In the genomic region with DNA sequence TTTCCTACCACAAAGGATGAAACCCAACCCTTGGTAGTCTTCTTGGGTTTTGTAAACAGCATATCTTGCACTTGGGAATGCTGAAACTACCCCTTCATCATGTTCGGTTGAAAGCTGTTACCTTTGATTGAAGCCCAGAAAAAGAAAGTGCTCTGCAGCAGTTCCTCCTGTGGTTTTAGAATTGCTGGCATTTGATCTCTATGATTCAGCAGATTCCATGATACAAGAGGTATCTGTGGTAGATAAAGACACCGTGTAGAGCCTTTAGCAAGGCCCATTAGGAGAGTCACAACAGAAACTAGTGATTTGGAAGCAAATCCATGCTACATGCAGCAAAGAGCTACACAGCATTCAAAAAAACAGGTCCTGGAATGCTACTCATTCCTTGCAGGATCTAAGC, we compare ENCODE assay signal across 18 cellular contexts.
DNase-seq lines count a peak whose midpoint lies in the region; ATAC-seq and TF ChIP-seq lines count a peak whose summit lies in the region.
"Had no signal": no experiment of that assay in that cellular context is flagged by ENCODE, and none has a peak within 500 bp of the region (broad histone marks: within the 10 kb centered on the region; RNA-seq: fewer than 3 reads in every experiment).

No MANE protein-coding gene starts in this region.

- H3K36me3 ChIP-seq in PC-3 (ENCODE audit: low read depth, low read length), result no peaks in the 10 kb centered on the region
- H3K36me3 ChIP-seq: neutrophil, spleen, vagina had no signal

- H3K4me3 ChIP-seq in Jurkat, Clone E6-1 (ENCODE audit: low read length), result peak overlapping the region; percentile 1
- H3K4me3 ChIP-seq in PC-3 (ENCODE audit: low read length) (no peak overlapping the region), fibroblast of the aortic adventitia (ENCODE audit: low read depth, low read length) (no peak overlapping the region)
- H3K4me3 ChIP-seq: spleen, vagina had no signal

- POLR2A ChIA-PET in PC-3 (lab: Charles Lee; ENCODE audit: unreplicated experiment), result no interaction called here

- H4K20me1 ChIP-seq in PC-3 (ENCODE audit: low read length), result no peaks in the 10 kb centered on the region

- no peak overlapping the region for H3K9ac ChIP-seq in PC-3 (ENCODE audit: low read length)

- no peak overlapping the region for H3K4me2 ChIP-seq in PC-3 (ENCODE audit: low read length)

- no peaks in the 10 kb centered on the region for H3K79me2 ChIP-seq in PC-3 (ENCODE audit: low read length)

- peaks cover 7% of the 10 kb centered on the region; the same call in 1 of the 2 replicates for H3K4me1 ChIP-seq in PC-3 (ENCODE audit: insufficient read depth, low read length)
- H3K4me1 ChIP-seq: spleen, vagina had no signal

- no peaks in the 10 kb centered on the region for H3K27me3 ChIP-seq in PC-3 (ENCODE audit: low read length)
- H3K27me3 ChIP-seq: neutrophil, spleen, vagina had no signal

- no peak overlapping the region for H2AFZ ChIP-seq in PC-3 (ENCODE audit: low read length)

- no peak overlapping the region for H3K27ac ChIP-seq in PC-3 (ENCODE audit: low read length)
- H3K27ac ChIP-seq: neutrophil, spleen, vagina had no signal

- DNase-seq in A172 (ENCODE audit: low spot score) (peak; percentile 68), PC-3 (peak; percentile 38), fibroblast of the aortic adventitia (ENCODE audit: low read depth) (peak; percentile 11), hypothalamus (lab: John Stamatoyannopoulos, UW) (no peak), GM19240 (ENCODE audit: insufficient read length, low spot score) (no peak), T1000 (lab: John Stamatoyannopoulos, UW) (no peak)
- peak; percentile 92 for DNase-seq in Jurkat, Clone E6-1 (ENCODE audit: low read depth, low spot score)
- no peak for DNase-seq in stimulated activated CD4-positive, alpha-beta T cell treated with anti-CD3 and anti-CD28 coated beads, Interleukin-4, amount 100 ng/mL, for 1 hour
- DNase-seq: activated CD4-positive, alpha-beta T cell treated with anti-CD3 and anti-CD28 coated beads for 36 hours; DMS 273 treated with DMSO at 0.1 percent for 48 hours; glutamatergic neuron; NCI-H1694; NCI-H2227 treated with DMSO at 0.1 percent for 48 hours; RPMI8226; spleen; substantia nigra had no signal

- intact Hi-C loops in PC-3 (cut with micrococcal nuclease), result no loop called here

- BruUV-seq in PC-3 (replicated peaks; lab: Mats Ljungman, UMichigan), result no TSS peak

- H3F3A ChIP-seq in PC-3 (ENCODE audit: low read length, unreplicated experiment), result no peaks in the 10 kb centered on the region

- CTCF ChIA-PET in PC-3 (lab: Charles Lee), result no interaction called here

- no peak for ATAC-seq in PC-3
- ATAC-seq: activated CD4-positive, alpha-beta T cell treated with anti-CD3 and anti-CD28 coated beads for 36 hours had no signal

- no peaks in the 10 kb centered on the region for H3K9me3 ChIP-seq in PC-3 (ENCODE audit: low read length)
- H3K9me3 ChIP-seq: neutrophil, spleen, vagina had no signal

- TF ChIP-seq CTCF in PC-3 (conservative IDR thresholded peaks at IDR 0.05; ENCODE audit: low read depth, low read length) (no peak), fibroblast of the aortic adventitia (IDR thresholded peaks at IDR 0.05; ENCODE audit: insufficient read depth, low read length) (no peak)

- no peaks in the 10 kb centered on the region for H3K9me2 ChIP-seq in PC-3 (replicated peaks; ENCODE audit: low read length)

Comparison
In these comparisons a context has a peak if more than half of its experiments do, and no peak if none do; other contexts are left out.
1. DNase-seq: peak in A172 (single experiment), Jurkat, Clone E6-1 (single experiment), PC-3 (single experiment) and fibroblast of the aortic adventitia (single experiment); none in stimulated activated CD4-positive, alpha-beta T cell treated with anti-CD3 and anti-CD28 coated beads, Interleukin-4, amount 100 ng/mL, for 1 hour (single experiment), hypothalamus (0 of 51), GM19240 (single experiment) and T1000 (single experiment).